ENCODE assay signal across 1 cellular context in the genomic region with DNA sequence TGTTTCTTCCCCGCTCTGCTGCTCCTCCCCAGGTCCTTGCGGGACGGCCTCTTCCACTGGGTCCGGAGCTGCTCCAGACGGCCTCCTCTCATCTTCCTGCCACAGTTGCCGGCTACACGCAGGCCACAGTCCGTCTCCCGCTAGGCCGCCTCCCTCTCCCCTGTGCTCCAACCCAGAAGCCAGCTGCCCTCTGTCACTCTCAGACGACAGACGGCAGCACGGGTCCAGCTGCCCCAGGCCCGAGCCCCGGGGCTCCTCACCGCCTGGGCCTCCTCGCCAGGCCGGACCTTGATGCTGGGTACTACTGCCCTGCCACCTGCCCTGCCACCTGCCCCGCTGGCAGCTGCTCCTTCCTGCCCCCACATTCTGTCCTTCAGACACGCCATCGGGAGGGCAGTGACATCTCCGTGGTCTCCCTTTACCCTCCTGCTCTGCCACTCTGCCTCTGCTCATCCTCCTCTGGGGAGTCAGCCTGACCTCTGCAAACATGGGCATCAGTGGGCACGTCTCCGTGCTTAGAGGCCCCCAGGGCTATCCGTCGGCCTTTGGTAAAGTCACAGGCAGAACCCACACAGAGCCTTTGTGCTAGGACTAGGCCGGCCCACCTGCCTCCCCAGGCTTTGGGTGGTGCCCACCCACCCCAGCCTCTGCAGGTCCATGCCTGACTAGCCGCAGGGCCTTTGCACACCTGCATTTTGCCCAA.
A peak's percentile ranks its signal among the peaks of the same experiment; 100 is the strongest.
TF ChIP-seq lines count a peak whose summit lies in the region.

No MANE protein-coding gene starts in this region.

TF ChIP-seq in HepG2, 621 proteins besides CTCF, POLR2A, EP300 and RAD21 (continued from another document):
- TF ChIP-seq, protein P1, sequence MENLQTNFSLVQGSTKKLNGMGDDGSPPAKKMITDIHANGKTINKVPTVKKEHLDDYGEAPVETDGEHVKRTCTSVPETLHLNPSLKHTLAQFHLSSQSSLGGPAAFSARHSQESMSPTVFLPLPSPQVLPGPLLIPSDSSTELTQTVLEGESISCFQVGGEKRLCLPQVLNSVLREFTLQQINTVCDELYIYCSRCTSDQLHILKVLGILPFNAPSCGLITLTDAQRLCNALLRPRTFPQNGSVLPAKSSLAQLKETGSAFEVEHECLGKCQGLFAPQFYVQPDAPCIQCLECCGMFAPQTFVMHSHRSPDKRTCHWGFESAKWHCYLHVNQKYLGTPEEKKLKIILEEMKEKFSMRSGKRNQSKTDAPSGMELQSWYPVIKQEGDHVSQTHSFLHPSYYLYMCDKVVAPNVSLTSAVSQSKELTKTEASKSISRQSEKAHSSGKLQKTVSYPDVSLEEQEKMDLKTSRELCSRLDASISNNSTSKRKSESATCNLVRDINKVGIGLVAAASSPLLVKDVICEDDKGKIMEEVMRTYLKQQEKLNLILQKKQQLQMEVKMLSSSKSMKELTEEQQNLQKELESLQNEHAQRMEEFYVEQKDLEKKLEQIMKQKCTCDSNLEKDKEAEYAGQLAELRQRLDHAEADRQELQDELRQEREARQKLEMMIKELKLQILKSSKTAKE (CRISPR knock-in tag; IDR thresholded peaks at IDR 0.05; ENCODE audit: borderline replicate concordance): 0 out of 2 replicates have a peak, but pooled peaks have one; percentile 3
- TF ChIP-seq ZFY (CRISPR knock-in tag; IDR thresholded peaks at IDR 0.05) (peak; percentile 55), ATF1 (CRISPR knock-in tag; IDR thresholded peaks at IDR 0.05) (no peak), ZSCAN21 (CRISPR knock-in tag; IDR thresholded peaks at IDR 0.05; ENCODE audit: borderline replicate concordance) (no peak), SP2 (CRISPR knock-in tag; IDR thresholded peaks at IDR 0.05) (no peak), ZNF75D (CRISPR knock-in tag; IDR thresholded peaks at IDR 0.05; ENCODE audit: borderline replicate concordance) (no peak), BRCA1 (CRISPR knock-in tag; IDR thresholded peaks at IDR 0.05) (no peak), EZH2 (conservative IDR thresholded peaks at IDR 0.05; ENCODE audit: low read depth, low read length) (no peak), HNRNPL (IDR thresholded peaks at IDR 0.05; ENCODE audit: low read depth, low read length) (peak; percentile 93), ZNF747 (CRISPR knock-in tag; IDR thresholded peaks at IDR 0.05; ENCODE audit: borderline replicate concordance) (no peak), KDM2A (CRISPR knock-in tag; IDR thresholded peaks at IDR 0.05; ENCODE audit: borderline replicate concordance, low read depth) (no peak), SALL1 (CRISPR knock-in tag; IDR thresholded peaks at IDR 0.05) (0 out of 2 replicates have a peak, but pooled peaks have one; percentile 32), BCL6 (CRISPR knock-in tag; IDR thresholded peaks at IDR 0.05) (no peak), FOXJ3 (CRISPR knock-in tag; IDR thresholded peaks at IDR 0.05; ENCODE audit: borderline replicate concordance) (no peak), NFKB2 (CRISPR knock-in tag; IDR thresholded peaks at IDR 0.05; ENCODE audit: borderline replicate concordance) (no peak; the same call in 1 of the 2 replicates), MED8 (CRISPR knock-in tag; IDR thresholded peaks at IDR 0.05; ENCODE audit: insufficient replicate concordance) (peak; percentile 29), ZNF329 (CRISPR knock-in tag; IDR thresholded peaks at IDR 0.05; ENCODE audit: low read depth) (no peak)
- TF ChIP-seq, protein P2, sequence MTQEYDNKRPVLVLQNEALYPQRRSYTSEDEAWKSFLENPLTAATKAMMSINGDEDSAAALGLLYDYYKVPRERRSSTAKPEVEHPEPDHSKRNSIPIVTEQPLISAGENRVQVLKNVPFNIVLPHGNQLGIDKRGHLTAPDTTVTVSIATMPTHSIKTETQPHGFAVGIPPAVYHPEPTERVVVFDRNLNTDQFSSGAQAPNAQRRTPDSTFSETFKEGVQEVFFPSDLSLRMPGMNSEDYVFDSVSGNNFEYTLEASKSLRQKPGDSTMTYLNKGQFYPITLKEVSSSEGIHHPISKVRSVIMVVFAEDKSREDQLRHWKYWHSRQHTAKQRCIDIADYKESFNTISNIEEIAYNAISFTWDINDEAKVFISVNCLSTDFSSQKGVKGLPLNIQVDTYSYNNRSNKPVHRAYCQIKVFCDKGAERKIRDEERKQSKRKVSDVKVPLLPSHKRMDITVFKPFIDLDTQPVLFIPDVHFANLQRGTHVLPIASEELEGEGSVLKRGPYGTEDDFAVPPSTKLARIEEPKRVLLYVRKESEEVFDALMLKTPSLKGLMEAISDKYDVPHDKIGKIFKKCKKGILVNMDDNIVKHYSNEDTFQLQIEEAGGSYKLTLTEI (CRISPR knock-in tag; conservative IDR thresholded peaks at IDR 0.05): no peak
- TF ChIP-seq, protein P3, sequence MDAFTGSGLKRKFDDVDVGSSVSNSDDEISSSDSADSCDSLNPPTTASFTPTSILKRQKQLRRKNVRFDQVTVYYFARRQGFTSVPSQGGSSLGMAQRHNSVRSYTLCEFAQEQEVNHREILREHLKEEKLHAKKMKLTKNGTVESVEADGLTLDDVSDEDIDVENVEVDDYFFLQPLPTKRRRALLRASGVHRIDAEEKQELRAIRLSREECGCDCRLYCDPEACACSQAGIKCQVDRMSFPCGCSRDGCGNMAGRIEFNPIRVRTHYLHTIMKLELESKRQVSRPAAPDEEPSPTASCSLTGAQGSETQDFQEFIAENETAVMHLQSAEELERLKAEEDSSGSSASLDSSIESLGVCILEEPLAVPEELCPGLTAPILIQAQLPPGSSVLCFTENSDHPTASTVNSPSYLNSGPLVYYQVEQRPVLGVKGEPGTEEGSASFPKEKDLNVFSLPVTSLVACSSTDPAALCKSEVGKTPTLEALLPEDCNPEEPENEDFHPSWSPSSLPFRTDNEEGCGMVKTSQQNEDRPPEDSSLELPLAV (CRISPR knock-in tag; conservative IDR thresholded peaks at IDR 0.05; ENCODE audit: low read depth): no peak
- TF ChIP-seq, protein P4, sequence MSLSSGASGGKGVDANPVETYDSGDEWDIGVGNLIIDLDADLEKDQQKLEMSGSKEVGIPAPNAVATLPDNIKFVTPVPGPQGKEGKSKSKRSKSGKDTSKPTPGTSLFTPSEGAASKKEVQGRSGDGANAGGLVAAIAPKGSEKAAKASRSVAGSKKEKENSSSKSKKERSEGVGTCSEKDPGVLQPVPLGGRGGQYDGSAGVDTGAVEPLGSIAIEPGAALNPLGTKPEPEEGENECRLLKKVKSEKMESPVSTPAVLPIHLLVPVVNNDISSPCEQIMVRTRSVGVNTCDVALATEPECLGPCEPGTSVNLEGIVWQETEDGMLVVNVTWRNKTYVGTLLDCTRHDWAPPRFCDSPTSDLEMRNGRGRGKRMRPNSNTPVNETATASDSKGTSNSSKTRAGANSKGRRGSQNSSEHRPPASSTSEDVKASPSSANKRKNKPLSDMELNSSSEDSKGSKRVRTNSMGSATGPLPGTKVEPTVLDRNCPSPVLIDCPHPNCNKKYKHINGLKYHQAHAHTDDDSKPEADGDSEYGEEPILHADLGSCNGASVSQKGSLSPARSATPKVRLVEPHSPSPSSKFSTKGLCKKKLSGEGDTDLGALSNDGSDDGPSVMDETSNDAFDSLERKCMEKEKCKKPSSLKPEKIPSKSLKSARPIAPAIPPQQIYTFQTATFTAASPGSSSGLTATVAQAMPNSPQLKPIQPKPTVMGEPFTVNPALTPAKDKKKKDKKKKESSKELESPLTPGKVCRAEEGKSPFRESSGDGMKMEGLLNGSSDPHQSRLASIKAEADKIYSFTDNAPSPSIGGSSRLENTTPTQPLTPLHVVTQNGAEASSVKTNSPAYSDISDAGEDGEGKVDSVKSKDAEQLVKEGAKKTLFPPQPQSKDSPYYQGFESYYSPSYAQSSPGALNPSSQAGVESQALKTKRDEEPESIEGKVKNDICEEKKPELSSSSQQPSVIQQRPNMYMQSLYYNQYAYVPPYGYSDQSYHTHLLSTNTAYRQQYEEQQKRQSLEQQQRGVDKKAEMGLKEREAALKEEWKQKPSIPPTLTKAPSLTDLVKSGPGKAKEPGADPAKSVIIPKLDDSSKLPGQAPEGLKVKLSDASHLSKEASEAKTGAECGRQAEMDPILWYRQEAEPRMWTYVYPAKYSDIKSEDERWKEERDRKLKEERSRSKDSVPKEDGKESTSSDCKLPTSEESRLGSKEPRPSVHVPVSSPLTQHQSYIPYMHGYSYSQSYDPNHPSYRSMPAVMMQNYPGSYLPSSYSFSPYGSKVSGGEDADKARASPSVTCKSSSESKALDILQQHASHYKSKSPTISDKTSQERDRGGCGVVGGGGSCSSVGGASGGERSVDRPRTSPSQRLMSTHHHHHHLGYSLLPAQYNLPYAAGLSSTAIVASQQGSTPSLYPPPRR (CRISPR knock-in tag; IDR thresholded peaks at IDR 0.05; ENCODE audit: borderline replicate concordance): peak; percentile 18; the same call in 1 of the 2 replicates
- TF ChIP-seq, protein P5, sequence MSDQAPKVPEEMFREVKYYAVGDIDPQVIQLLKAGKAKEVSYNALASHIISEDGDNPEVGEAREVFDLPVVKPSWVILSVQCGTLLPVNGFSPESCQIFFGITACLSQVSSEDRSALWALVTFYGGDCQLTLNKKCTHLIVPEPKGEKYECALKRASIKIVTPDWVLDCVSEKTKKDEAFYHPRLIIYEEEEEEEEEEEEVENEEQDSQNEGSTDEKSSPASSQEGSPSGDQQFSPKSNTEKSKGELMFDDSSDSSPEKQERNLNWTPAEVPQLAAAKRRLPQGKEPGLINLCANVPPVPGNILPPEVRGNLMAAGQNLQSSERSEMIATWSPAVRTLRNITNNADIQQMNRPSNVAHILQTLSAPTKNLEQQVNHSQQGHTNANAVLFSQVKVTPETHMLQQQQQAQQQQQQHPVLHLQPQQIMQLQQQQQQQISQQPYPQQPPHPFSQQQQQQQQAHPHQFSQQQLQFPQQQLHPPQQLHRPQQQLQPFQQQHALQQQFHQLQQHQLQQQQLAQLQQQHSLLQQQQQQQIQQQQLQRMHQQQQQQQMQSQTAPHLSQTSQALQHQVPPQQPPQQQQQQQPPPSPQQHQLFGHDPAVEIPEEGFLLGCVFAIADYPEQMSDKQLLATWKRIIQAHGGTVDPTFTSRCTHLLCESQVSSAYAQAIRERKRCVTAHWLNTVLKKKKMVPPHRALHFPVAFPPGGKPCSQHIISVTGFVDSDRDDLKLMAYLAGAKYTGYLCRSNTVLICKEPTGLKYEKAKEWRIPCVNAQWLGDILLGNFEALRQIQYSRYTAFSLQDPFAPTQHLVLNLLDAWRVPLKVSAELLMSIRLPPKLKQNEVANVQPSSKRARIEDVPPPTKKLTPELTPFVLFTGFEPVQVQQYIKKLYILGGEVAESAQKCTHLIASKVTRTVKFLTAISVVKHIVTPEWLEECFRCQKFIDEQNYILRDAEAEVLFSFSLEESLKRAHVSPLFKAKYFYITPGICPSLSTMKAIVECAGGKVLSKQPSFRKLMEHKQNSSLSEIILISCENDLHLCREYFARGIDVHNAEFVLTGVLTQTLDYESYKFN (CRISPR knock-in tag; conservative IDR thresholded peaks at IDR 0.05): no peak
